ENCODE assay signal across 25 cellular contexts in genomic region chr7:55423277-55423711, GRCh38. TPM values are rescaled to one million over a fixed set of nuclear protein-coding genes. Genes with fewer than 3 reads are reported as not detected.
DNase-seq lines count a peak whose midpoint lies in the region; ATAC-seq and TF ChIP-seq lines count a peak whose summit lies in the region.
"Had no signal": no experiment of that assay in that cellular context is flagged by ENCODE, and none has a peak within 500 bp of the region (broad histone marks: within the 10 kb centered on the region; RNA-seq: fewer than 3 reads in every experiment).

No MANE protein-coding gene starts in this region.

- H3K9me3 Mint-ChIP-seq in GM23338 = no peaks in the 10 kb centered on the region; the same call in 2 of the 3 replicates
- H3K9me3 Mint-ChIP-seq: activated CD4-positive, alpha-beta T cell treated with anti-CD3 and anti-CD28 coated beads, Interleukin-2, amount 10 ng/mL, durations not matched to agents 24 days and 14 days; activated naive CD4-positive, alpha-beta T cell treated with anti-CD3 and anti-CD28 coated beads, Interleukin-2, amount 50 U/mL, for 72 hours; CD4-positive, alpha-beta memory T cell; central memory CD8-positive, alpha-beta T cell had no signal

- H3K4me3 ChIP-seq in GM23338 = no peak overlapping the region
- no peak overlapping the region for H3K4me3 ChIP-seq in WERI-Rb-1 (ENCODE audit: low read depth, low read length)
- H3K4me3 ChIP-seq in fibroblast of mammary gland (ENCODE audit: control insufficient read depth, low read depth, low read length) = no peak overlapping the region
- H3K4me3 ChIP-seq: mucosa of descending colon, skin epidermis, thyroid gland had no signal

- H3K9me2 ChIP-seq in GM23338 (ENCODE audit: insufficient read depth) = no peaks in the 10 kb centered on the region

- H3K36me3 ChIP-seq in GM23338 (ENCODE audit: insufficient read depth) = no peaks in the 10 kb centered on the region
- H3K36me3 ChIP-seq in WERI-Rb-1 = peaks cover 11% of the 10 kb centered on the region
- H3K36me3 ChIP-seq: thyroid gland had no signal

- no peak overlapping the region for H3K4me2 ChIP-seq in GM23338
- H3K4me2 ChIP-seq: KMS-11 had no signal

- H3K36me3 Mint-ChIP-seq in GM23338 (ENCODE audit: low read depth) = peaks cover 12% of the 10 kb centered on the region

- peaks cover 4% of the 10 kb centered on the region for H3K27me3 Mint-ChIP-seq in GM23338 (ENCODE audit: insufficient read depth, low read depth, poor library complexity)
- H3K27me3 Mint-ChIP-seq: activated CD4-positive, alpha-beta T cell treated with anti-CD3 and anti-CD28 coated beads, Interleukin-2, amount 10 ng/mL, durations not matched to agents 24 days and 14 days; CD4-positive, alpha-beta memory T cell; central memory CD8-positive, alpha-beta T cell had no signal

- H3K4me3 Mint-ChIP-seq in GM23338 = no peak overlapping the region
- H3K4me3 Mint-ChIP-seq: activated CD4-positive, alpha-beta T cell treated with anti-CD3 and anti-CD28 coated beads, Interleukin-2, amount 10 ng/mL, durations not matched to agents 24 days and 14 days; CD4-positive, alpha-beta memory T cell; central memory CD8-positive, alpha-beta T cell had no signal

- no peak overlapping the region for H2AFZ ChIP-seq in GM23338

- H3F3A ChIP-seq in GM23338 (replicated peaks; ENCODE audit: low read depth) = no peaks in the 10 kb centered on the region

- no peaks in the 10 kb centered on the region for H3K9me3 ChIP-seq in WERI-Rb-1 (ENCODE audit: severe bottlenecking)
- H3K9me3 ChIP-seq: mucosa of descending colon, thyroid gland had no signal

- peak; percentile 20 to 42; a peak in 2 of 4 replicates for TF ChIP-seq CTCF in GM23338 (conservative IDR thresholded peaks at IDR 0.05; ENCODE audit: low read depth in 2 of 2)
- TF ChIP-seq CTCF in WERI-Rb-1 (IDR thresholded peaks at IDR 0.05; ENCODE audit: low read depth, low read length) = peak; percentile 24; the same call in 1 of the 2 replicates
- TF ChIP-seq CTCF in fibroblast of mammary gland (conservative IDR thresholded peaks at IDR 0.05; ENCODE audit: control insufficient read depth, insufficient read depth, low read depth, low read length) = peak; percentile 39
- no peak for TF ChIP-seq CTCF in GM10266 (IDR thresholded peaks at IDR 0.05; ENCODE audit: control insufficient read depth, insufficient read depth, low read depth, missing control alignments)

- peaks cover 49% of the 10 kb centered on the region for H3K4me1 Mint-ChIP-seq in GM23338
- H3K4me1 Mint-ChIP-seq: CD4-positive, alpha-beta memory T cell; central memory CD8-positive, alpha-beta T cell had no signal

- H3K4me1 ChIP-seq in GM23338 (ENCODE audit: insufficient read depth) = peaks cover 14% of the 10 kb centered on the region

- DNase-seq in GM23338 (ENCODE audit: low spot score) = peak; percentile 36
- DNase-seq in WERI-Rb-1 = no peak
- peak; percentile 68 for DNase-seq in fibroblast of mammary gland (ENCODE audit: low read depth)
- peak; percentile 36 for DNase-seq in pulmonary artery endothelial cell (ENCODE audit: low read depth, low spot score)
- DNase-seq in NCI-H2196 (lab: John Stamatoyannopoulos, UW; ENCODE audit: unreplicated experiment) = no peak
- no peak for DNase-seq in H4 (ENCODE audit: low spot score)
- no peak for DNase-seq in GM10266 (ENCODE audit: extremely low spot score)
- no peak for DNase-seq in activated CD4-positive, alpha-beta T cell treated with anti-CD3 and anti-CD28 coated beads for 48 hours
- DNase-seq: activated CD4-positive, alpha-beta T cell treated with anti-CD3 and anti-CD28 coated beads, Interleukin-2, amount 10 ng/mL, durations not matched to agents 24 days and 14 days; CD4-positive, alpha-beta memory T cell; head of caudate nucleus; islet precursor cell; mucosa of descending colon; NCI-H1105 treated with DMSO at 0.1 percent for 48 hours; NCI-H2171 treated with DMSO at 0.1 percent for 48 hours; NK-92 treated with Interleukin-12 subunit alpha and Interleukin-12 subunit beta, amount 100 ng/mL, for 24 hours; occipital lobe; Right ventricle myocardium superior; T-helper 2 cell; thyroid gland had no signal

- no peaks in the 10 kb centered on the region for H3K27me3 ChIP-seq in GM23338 (ENCODE audit: insufficient read depth)
- no peaks in the 10 kb centered on the region for H3K27me3 ChIP-seq in WERI-Rb-1 (ENCODE audit: insufficient read depth, low read depth, severe bottlenecking)
- H3K27me3 ChIP-seq: thyroid gland had no signal

- no peak overlapping the region for H3K27ac ChIP-seq in GM23338 (ENCODE audit: low read depth)
- no peak overlapping the region for H3K27ac ChIP-seq in WERI-Rb-1
- H3K27ac ChIP-seq: HL-60, KMS-11, skin epidermis, thyroid gland had no signal

- peak; percentile 60 for ATAC-seq in GM23338
- ATAC-seq: activated naive CD4-positive, alpha-beta T cell treated with anti-CD3 and anti-CD28 coated beads, Interleukin-2, amount 50 U/mL, for 72 hours; mucosa of descending colon had no signal

- H3K79me2 ChIP-seq in GM23338 (replicated peaks; ENCODE audit: insufficient read depth) = no peaks in the 10 kb centered on the region

- no peaks in the 10 kb centered on the region for H4K20me1 ChIP-seq in GM23338 (replicated peaks; ENCODE audit: insufficient read depth)

- H3K27ac Mint-ChIP-seq in GM23338 = no peak overlapping the region
- H3K27ac Mint-ChIP-seq: activated CD4-positive, alpha-beta T cell treated with anti-CD3 and anti-CD28 coated beads, Interleukin-2, amount 10 ng/mL, durations not matched to agents 24 days and 14 days; activated naive CD4-positive, alpha-beta T cell treated with anti-CD3 and anti-CD28 coated beads, Interleukin-2, amount 50 U/mL, for 72 hours; CD4-positive, alpha-beta memory T cell had no signal

TF ChIP-seq in GM23338, 12 proteins besides CTCF, POLR2A, EP300 and RAD21 (continues in another document):
- no peak for TF ChIP-seq POLR2AphosphoS5 (IDR thresholded peaks at IDR 0.05; ENCODE audit: low read depth)
- TF ChIP-seq NANOG (IDR thresholded peaks at IDR 0.05; ENCODE audit: borderline replicate concordance) = no peak
- TF ChIP-seq REST (IDR thresholded peaks at IDR 0.05; ENCODE audit: unreplicated experiment) = no peak
- TF ChIP-seq STAT1 (IDR thresholded peaks at IDR 0.05; ENCODE audit: unreplicated experiment) = no peak
- no peak for TF ChIP-seq EZH2phosphoT487 (IDR thresholded peaks at IDR 0.05; ENCODE audit: unreplicated experiment)
- no peak for TF ChIP-seq ZNF331 (CRISPR knock-in tag; IDR thresholded peaks at IDR 0.05; ENCODE audit: low read depth)

RNA-seq across cellular contexts. Expression of gene LANCL2, which starts 58.2 kb away (rescaled TPM):
- 9.8 and 10.7 TPM in 2 replicates for total RNA-seq in GM23338 (2014; rRNA removed; shearing (Covaris generic))
- polyA plus RNA-seq in GM23338 (2016; fragmentation: Nextera tagmentation; extraction: Ambion mirVana) = 7.3 and 7.9 TPM in 2 replicates
- 16.9 and 17.7 TPM in 2 replicates for total RNA-seq in pulmonary artery endothelial cell
- total RNA-seq in H4 (2014; rRNA removed; shearing (Covaris generic)) = 37.0 and 43.6 TPM in 2 replicates

Comparison
In these comparisons a context has a peak if more than half of its experiments do, and no peak if none do; other contexts are left out.
1. DNase-seq: peak in GM23338 (single experiment), fibroblast of mammary gland (single experiment) and pulmonary artery endothelial cell (single experiment); none in WERI-Rb-1 (single experiment), NCI-H2196 (single experiment), H4 (single experiment), GM10266 (single experiment) and activated CD4-positive, alpha-beta T cell treated with anti-CD3 and anti-CD28 coated beads for 48 hours (single experiment).